2 cellular contexts compared by ENCODE assay signal in genomic region chr7:77800158-77800557, GRCh38.
TF ChIP-seq lines count a peak whose summit lies in the region.

No MANE protein-coding gene starts in this region.

TF ChIP-seq in IMR-90, 13 proteins besides CTCF, POLR2A, EP300 and RAD21:
- TF ChIP-seq RCOR1 (IDR thresholded peaks at IDR 0.05; ENCODE audit: insufficient replicate concordance, low read length): no peak
- TF ChIP-seq MAFK (IDR thresholded peaks at IDR 0.05; ENCODE audit: low read depth, low read length): no peak
- no peak for TF ChIP-seq NFE2L2 (IDR thresholded peaks at IDR 0.05; ENCODE audit: low read depth, low read length)
- no peak for TF ChIP-seq FOS (IDR thresholded peaks at IDR 0.05; ENCODE audit: low read depth, low read length)
- TF ChIP-seq CEBPB (IDR thresholded peaks at IDR 0.05; ENCODE audit: low read depth, low read length): no peak
- TF ChIP-seq BHLHE40 (IDR thresholded peaks at IDR 0.05; ENCODE audit: low read depth, low read length): no peak
- no peak for TF ChIP-seq SMC3 (IDR thresholded peaks at IDR 0.05; ENCODE audit: low read depth, low read length)
- TF ChIP-seq ELK1 (IDR thresholded peaks at IDR 0.05; ENCODE audit: borderline replicate concordance, low read depth, low read length): no peak
- no peak for TF ChIP-seq RFX5 (IDR thresholded peaks at IDR 0.05; ENCODE audit: low read depth, low read length)
- no peak for TF ChIP-seq MXI1 (IDR thresholded peaks at IDR 0.05; ENCODE audit: borderline replicate concordance, low read depth, low read length)
TF ChIP-seq in IMR-90: peak in this region for 0.

TF ChIP-seq in GM12878, 131 proteins besides CTCF, POLR2A, EP300 and RAD21 (continues in another document):
- TF ChIP-seq PML (IDR thresholded peaks at IDR 0.05; ENCODE audit: low read length) (no peak), JUND (IDR thresholded peaks at IDR 0.05; ENCODE audit: low read depth, low read length) (no peak), TARDBP (IDR thresholded peaks at IDR 0.05; ENCODE audit: borderline replicate concordance) (no peak), DPF2 (IDR thresholded peaks at IDR 0.05) (no peak; the same call in 1 of the 2 replicates), POLR2AphosphoS5 (IDR thresholded peaks at IDR 0.05; ENCODE audit: low read length) (no peak), MXI1 (IDR thresholded peaks at IDR 0.05; ENCODE audit: low read depth, low read length) (no peak), PBX3 (IDR thresholded peaks at IDR 0.05; ENCODE audit: insufficient replicate concordance, low read depth, low read length) (no peak), ZBED1 (IDR thresholded peaks at IDR 0.05; ENCODE audit: borderline replicate concordance) (0 out of 2 replicates have a peak, but pooled peaks have one; percentile 33), SMC3 (IDR thresholded peaks at IDR 0.05; ENCODE audit: borderline replicate concordance, low read length) (no peak; the same call in 1 of the 2 replicates), CREB1 (IDR thresholded peaks at IDR 0.05; ENCODE audit: low read depth) (0 out of 2 replicates have a peak, but pooled peaks have one; percentile 22), SRF (IDR thresholded peaks at IDR 0.05; ENCODE audit: low read depth in 2 of 2, low read length in 2 of 2) (no peak), SIN3A (IDR thresholded peaks at IDR 0.05; ENCODE audit: low read depth, low read length) (no peak), YBX1 (IDR thresholded peaks at IDR 0.05) (no peak), FOS (IDR thresholded peaks at IDR 0.05; ENCODE audit: borderline replicate concordance, extremely low read depth, insufficient read length) (no peak), RAD51 (IDR thresholded peaks at IDR 0.05) (no peak), NFIC (IDR thresholded peaks at IDR 0.05; ENCODE audit: low read depth, low read length) (peak; percentile 45; the same call in 1 of the 2 replicates), IRF4 (IDR thresholded peaks at IDR 0.05; ENCODE audit: low read depth, low read length) (no peak), SMAD1 (IDR thresholded peaks at IDR 0.05; ENCODE audit: low read depth, partially characterized antibody) (no peak), BRCA1 (IDR thresholded peaks at IDR 0.05; ENCODE audit: low read depth, low read length) (no peak), HDAC2 (IDR thresholded peaks at IDR 0.05) (no peak), PKNOX1 (IDR thresholded peaks at IDR 0.05) (no peak), IKZF2 (IDR thresholded peaks at IDR 0.05) (0 out of 4 replicates have a peak, but pooled peaks have one; percentile 14 to 34), BMI1 (IDR thresholded peaks at IDR 0.05; ENCODE audit: borderline replicate concordance) (no peak), LARP7 (IDR thresholded peaks at IDR 0.05) (no peak), NR2C2 (IDR thresholded peaks at IDR 0.05; ENCODE audit: borderline replicate concordance, control insufficient read depth, insufficient read length, low read depth) (no peak), MEF2B (IDR thresholded peaks at IDR 0.05; ENCODE audit: partially characterized antibody, poor library complexity, severe bottlenecking) (peak; percentile 47), TAF1 (IDR thresholded peaks at IDR 0.05; ENCODE audit: borderline replicate concordance, low read depth, low read length) (no peak; the same call in 1 of the 2 replicates), E2F8 (IDR thresholded peaks at IDR 0.05; ENCODE audit: low read depth, partially characterized antibody) (no peak), SREBF1 (IDR thresholded peaks at IDR 0.05; ENCODE audit: low read length) (no peak), PRDM15 (CRISPR knock-in tag; IDR thresholded peaks at IDR 0.05) (no peak), BHLHE40 (IDR thresholded peaks at IDR 0.05; ENCODE audit: borderline replicate concordance in 1 of 2, low read depth in 2 of 2, low read length in 1 of 2) (no peak), ZNF592 (IDR thresholded peaks at IDR 0.05) (no peak), RB1 (IDR thresholded peaks at IDR 0.05; ENCODE audit: borderline replicate concordance) (no peak), PAX5 (IDR thresholded peaks at IDR 0.05; ENCODE audit: borderline replicate concordance, low read depth, low read length) (peak; percentile 42; the same call in 1 of the 2 replicates), ZBTB11 (CRISPR knock-in tag; IDR thresholded peaks at IDR 0.05) (no peak), EGR1 (IDR thresholded peaks at IDR 0.05; ENCODE audit: borderline replicate concordance in 1 of 2, low read depth in 2 of 2, low read length in 2 of 2) (0 out of 3 replicates have a peak, but pooled peaks of 1 of the 2 experiments have one; percentile 29), EZH2 (IDR thresholded peaks at IDR 0.05; ENCODE audit: borderline replicate concordance, control insufficient read depth, low read depth, low read length) (no peak), HDAC6 (IDR thresholded peaks at IDR 0.05; ENCODE audit: unreplicated experiment) (no peak), STAT3 (IDR thresholded peaks at IDR 0.05; ENCODE audit: low read depth, low read length) (no peak), KLF5 (IDR thresholded peaks at IDR 0.05; ENCODE audit: partially characterized antibody) (no peak), RUNX3 (IDR thresholded peaks at IDR 0.05; ENCODE audit: low read length) (peak; percentile 79), EED (IDR thresholded peaks at IDR 0.05; ENCODE audit: low read depth) (0 out of 2 replicates have a peak, but pooled peaks have one; percentile 48), MYC (IDR thresholded peaks at IDR 0.05; ENCODE audit: insufficient read depth, insufficient read length, insufficient replicate concordance, low read length, severe bottlenecking) (no peak), FOXK2 (IDR thresholded peaks at IDR 0.05) (no peak), SMAD5 (IDR thresholded peaks at IDR 0.05; ENCODE audit: low read depth) (no peak), TBL1XR1 (IDR thresholded peaks at IDR 0.05; ENCODE audit: low read depth, low read length) (peak; percentile 74; the same call in 1 of the 2 replicates)
